ENCODE assay signal across 18 cellular contexts in the genomic region with DNA sequence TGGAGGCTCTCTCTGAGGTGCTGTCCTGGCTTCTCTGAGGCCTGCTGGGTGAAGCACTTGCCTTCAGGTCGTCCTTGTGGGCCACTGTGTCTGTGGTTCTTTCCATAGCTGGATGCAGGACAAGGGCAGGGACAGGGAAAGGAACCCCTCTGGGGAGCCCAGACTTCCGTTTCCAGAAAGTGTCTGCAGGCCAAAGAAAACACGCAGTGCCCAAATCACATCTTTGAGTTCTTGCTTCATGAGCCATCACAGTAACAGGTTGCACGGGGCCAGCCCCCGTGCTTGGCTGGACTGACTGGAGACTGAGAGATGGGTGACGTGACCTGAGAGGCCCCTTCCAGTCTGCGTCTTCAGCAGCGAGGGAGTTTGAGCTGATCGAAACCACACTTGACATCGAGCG.
DNase-seq lines count a peak whose midpoint lies in the region; ATAC-seq and TF ChIP-seq lines count a peak whose summit lies in the region.
"Had no signal": no experiment of that assay in that cellular context is flagged by ENCODE, and none has a peak within 500 bp of the region (broad histone marks: within the 10 kb centered on the region; RNA-seq: fewer than 3 reads in every experiment).

No MANE protein-coding gene starts in this region.

- H3K36me3 ChIP-seq in CD8-positive, alpha-beta memory T cell (ENCODE audit: insufficient read depth, low read length), result no peaks in the 10 kb centered on the region
- H3K36me3 ChIP-seq in WERI-Rb-1 (no peaks in the 10 kb centered on the region), trophoblast cell (ENCODE audit: control insufficient read depth in 1 of 2, insufficient read depth in 2 of 2, low read length in 2 of 2) (no peaks in the 10 kb centered on the region)
- H3K36me3 ChIP-seq: SJCRH30 had no signal

- CTCF ChIA-PET in CD8-positive, alpha-beta memory T cell (lab: Charles Lee), result no interaction called here

- peak overlapping the region; percentile 7 for H3K27ac ChIP-seq in CD8-positive, alpha-beta memory T cell (ENCODE audit: low read depth, low read length)
- H3K27ac ChIP-seq in WERI-Rb-1 (no peak overlapping the region), trophoblast cell (ENCODE audit: low read depth, low read length) (peak overlapping the region; percentile 41)
- H3K27ac ChIP-seq: C4-2B, KMS-11, SJCRH30 had no signal

- H3K27me3 Mint-ChIP-seq in CD8-positive, alpha-beta memory T cell, result no peaks in the 10 kb centered on the region

- TF ChIP-seq POLR2A in lower leg skin (IDR thresholded peaks at IDR 0.05), result no peak

- H3K27me3 ChIP-seq in CD8-positive, alpha-beta memory T cell (ENCODE audit: insufficient read depth, low read length, poor library complexity, severe bottlenecking), result no peaks in the 10 kb centered on the region
- H3K27me3 ChIP-seq in WERI-Rb-1 (ENCODE audit: insufficient read depth, low read depth, severe bottlenecking) (no peaks in the 10 kb centered on the region), trophoblast cell (ENCODE audit: insufficient read depth, low read length) (no peaks in the 10 kb centered on the region)
- H3K27me3 ChIP-seq: SJCRH30 had no signal

- H2BK12ac ChIP-seq in trophoblast cell (ENCODE audit: low read length), result peak overlapping the region; percentile 12

- no peaks in the 10 kb centered on the region for H3K36me3 Mint-ChIP-seq in CD8-positive, alpha-beta memory T cell

- H3K79me2 ChIP-seq in trophoblast cell (ENCODE audit: control insufficient read depth, insufficient read depth, low read length, poor library complexity), result no peaks in the 10 kb centered on the region

- H4K91ac ChIP-seq in trophoblast cell (ENCODE audit: low read depth, low read length), result peak overlapping the region; percentile 14

- no peaks in the 10 kb centered on the region for H3K4me1 Mint-ChIP-seq in CD8-positive, alpha-beta memory T cell

- no peak overlapping the region for H3K14ac ChIP-seq in trophoblast cell (ENCODE audit: low read length)

- H4K8ac ChIP-seq in trophoblast cell (ENCODE audit: low read depth, low read length), result peak overlapping the region; percentile 30

- no peaks in the 10 kb centered on the region for H3K4me1 ChIP-seq in CD8-positive, alpha-beta memory T cell (ENCODE audit: insufficient read depth, low read length)
- H3K4me1 ChIP-seq in trophoblast cell (ENCODE audit: control insufficient read depth in 1 of 2, insufficient read depth in 2 of 2, low read length in 2 of 2), result peaks cover 8 to 9% of the 10 kb centered on the region in 2 experiments
- H3K4me1 ChIP-seq: SJCRH30 had no signal

- intact Hi-C loops in lower leg skin (cut with DNase I; ENCODE audit: low total_unique reads), result no loop called here

- no peak overlapping the region for H3K27ac Mint-ChIP-seq in CD8-positive, alpha-beta memory T cell

- DNase-seq in CD8-positive, alpha-beta memory T cell, result no peak
- DNase-seq in WERI-Rb-1 (peak; percentile 17), left kidney (ENCODE audit: low read depth, low spot score) (peak; percentile 11), trophoblast cell (no peak), lower leg skin (ENCODE audit: low spot score in 2 of 2) (no peak)
- DNase-seq: GDM1, NCI-H1105, NCI-H146, NCI-H2029 treated with DMSO at 0.1 percent for 48 hours, NCI-H2171, NCI-H345, NCI-H524, SJCRH30 had no signal

- H4K12ac ChIP-seq in trophoblast cell (ENCODE audit: low read depth, low read length), result no peak overlapping the region

- no peak overlapping the region for H2BK5ac ChIP-seq in trophoblast cell (ENCODE audit: low read depth, low read length, poor library complexity)

- H3K4me3 Mint-ChIP-seq in CD8-positive, alpha-beta memory T cell, result no peak overlapping the region

- no peak overlapping the region for H3K4me3 ChIP-seq in CD8-positive, alpha-beta memory T cell (ENCODE audit: low read length)
- H3K4me3 ChIP-seq in WERI-Rb-1 (ENCODE audit: low read depth, low read length), result no peak overlapping the region
- no peak overlapping the region for H3K4me3 ChIP-seq in trophoblast cell (ENCODE audit: low read depth, low read length)
- H3K4me3 ChIP-seq in lower leg skin (ENCODE audit: low read depth, poor library complexity, severe bottlenecking), result no peak overlapping the region
- H3K4me3 ChIP-seq: SJCRH30 had no signal

- ATAC-seq in HG03175 (IDR thresholded peaks at IDR 0.05; ENCODE audit: unreplicated experiment), result no peak
- no peak for ATAC-seq in HG02938 (IDR thresholded peaks at IDR 0.05; ENCODE audit: unreplicated experiment)
- ATAC-seq: Panc1 had no signal

- H3K9ac ChIP-seq in trophoblast cell (ENCODE audit: low read length), result no peak overlapping the region
- H3K9ac ChIP-seq: KMS-11 had no signal

- no CpG with 5 or more reads among the region's 11 CpGs for WGBS in trophoblast cell (ENCODE audit: extremely low coverage, insufficient coverage, insufficient read length)
- 74 to 75% methylated on average over 11 of the region's 11 CpGs for WGBS in lower leg skin, 2 donors

- POLR2A ChIA-PET in CD8-positive, alpha-beta memory T cell (lab: Charles Lee), result no interaction called here

- no peaks in the 10 kb centered on the region for H3K9me3 ChIP-seq in CD8-positive, alpha-beta memory T cell (ENCODE audit: low read length)
- peaks cover 3% of the 10 kb centered on the region for H3K9me3 ChIP-seq in WERI-Rb-1 (ENCODE audit: severe bottlenecking)
- H3K9me3 ChIP-seq in trophoblast cell (ENCODE audit: insufficient read depth, low read depth, low read length), result peaks cover 7% of the 10 kb centered on the region
- H3K9me3 ChIP-seq: SJCRH30 had no signal

- no peak overlapping the region for H2AK5ac ChIP-seq in trophoblast cell (ENCODE audit: low read length)

- TF ChIP-seq CTCF in WERI-Rb-1 (IDR thresholded peaks at IDR 0.05; ENCODE audit: low read depth, low read length) (no peak), lower leg skin (IDR thresholded peaks at IDR 0.05) (no peak)

- no peak overlapping the region for H3K4me2 ChIP-seq in trophoblast cell (ENCODE audit: low read length)
- H3K4me2 ChIP-seq: KMS-11 had no signal

- no peak overlapping the region for H2AFZ ChIP-seq in trophoblast cell (ENCODE audit: insufficient read depth, low read length, poor library complexity)

- H3K18ac ChIP-seq in trophoblast cell (ENCODE audit: low read length), result peak overlapping the region; percentile 4

- peaks cover 9% of the 10 kb centered on the region for H3K79me1 ChIP-seq in trophoblast cell (ENCODE audit: low read length)

- no peak overlapping the region for H3K4ac ChIP-seq in trophoblast cell (ENCODE audit: low read depth, low read length)

- peaks cover 2 to 22% (median 13%) of the 10 kb centered on the region in 5 donors for H3K9me3 Mint-ChIP-seq in CD8-positive, alpha-beta memory T cell

- H3K23ac ChIP-seq in trophoblast cell (ENCODE audit: low read length), result no peak overlapping the region

- no peak overlapping the region for H2BK120ac ChIP-seq in trophoblast cell (ENCODE audit: insufficient read depth, low read length, poor library complexity)

Comparison
In these comparisons a context has a peak if more than half of its experiments do, and no peak if none do; other contexts are left out.
1. DNase-seq: peak in WERI-Rb-1 (single experiment) and left kidney (single experiment); none in CD8-positive, alpha-beta memory T cell (0 of 5), trophoblast cell (0 of 2) and lower leg skin (0 of 2).